In the genomic region with DNA sequence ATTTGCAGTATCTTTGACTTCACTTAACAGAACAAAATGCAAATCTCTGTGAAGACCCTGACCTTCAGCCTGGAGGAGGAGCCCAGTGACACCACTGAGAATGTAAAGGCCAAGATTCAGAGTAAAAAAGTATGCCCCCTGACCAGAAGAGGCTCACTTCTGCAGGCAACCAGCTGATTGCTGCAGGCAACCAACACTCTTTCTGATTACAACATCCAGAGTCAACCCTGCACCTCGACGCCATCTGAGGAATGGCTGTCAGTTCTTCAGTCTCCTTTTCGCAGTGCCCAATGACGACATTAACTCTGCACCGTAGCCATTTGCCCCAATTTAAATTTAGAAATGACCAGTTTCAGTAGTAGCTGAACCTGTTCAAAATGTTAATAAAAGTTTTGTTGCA, we compare ENCODE assay signal across 2 cellular contexts.
TF ChIP-seq lines count a peak whose summit lies in the region.

No MANE protein-coding gene starts in this region.

TF ChIP-seq in SK-N-SH, 30 proteins besides CTCF, POLR2A, EP300 and RAD21:
- TF ChIP-seq ELF1 (IDR thresholded peaks at IDR 0.05), result no peak

TF ChIP-seq in SK-N-SH treated with all-trans-retinoic acid at 6 μM for 48 hours, 23 proteins besides CTCF, POLR2A, EP300 and RAD21:
- no peak for TF ChIP-seq SNAI2 (CRISPR knock-in tag; IDR thresholded peaks at IDR 0.05)
- TF ChIP-seq, protein P1, sequence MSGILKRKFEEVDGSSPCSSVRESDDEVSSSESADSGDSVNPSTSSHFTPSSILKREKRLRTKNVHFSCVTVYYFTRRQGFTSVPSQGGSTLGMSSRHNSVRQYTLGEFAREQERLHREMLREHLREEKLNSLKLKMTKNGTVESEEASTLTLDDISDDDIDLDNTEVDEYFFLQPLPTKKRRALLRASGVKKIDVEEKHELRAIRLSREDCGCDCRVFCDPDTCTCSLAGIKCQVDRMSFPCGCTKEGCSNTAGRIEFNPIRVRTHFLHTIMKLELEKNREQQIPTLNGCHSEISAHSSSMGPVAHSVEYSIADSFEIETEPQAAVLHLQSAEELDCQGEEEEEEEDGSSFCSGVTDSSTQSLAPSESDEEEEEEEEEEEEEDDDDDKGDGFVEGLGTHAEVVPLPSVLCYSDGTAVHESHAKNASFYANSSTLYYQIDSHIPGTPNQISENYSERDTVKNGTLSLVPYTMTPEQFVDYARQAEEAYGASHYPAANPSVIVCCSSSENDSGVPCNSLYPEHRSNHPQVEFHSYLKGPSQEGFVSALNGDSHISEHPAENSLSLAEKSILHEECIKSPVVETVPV (CRISPR knock-in tag; IDR thresholded peaks at IDR 0.05), result no peak
- TF ChIP-seq, protein P2, sequence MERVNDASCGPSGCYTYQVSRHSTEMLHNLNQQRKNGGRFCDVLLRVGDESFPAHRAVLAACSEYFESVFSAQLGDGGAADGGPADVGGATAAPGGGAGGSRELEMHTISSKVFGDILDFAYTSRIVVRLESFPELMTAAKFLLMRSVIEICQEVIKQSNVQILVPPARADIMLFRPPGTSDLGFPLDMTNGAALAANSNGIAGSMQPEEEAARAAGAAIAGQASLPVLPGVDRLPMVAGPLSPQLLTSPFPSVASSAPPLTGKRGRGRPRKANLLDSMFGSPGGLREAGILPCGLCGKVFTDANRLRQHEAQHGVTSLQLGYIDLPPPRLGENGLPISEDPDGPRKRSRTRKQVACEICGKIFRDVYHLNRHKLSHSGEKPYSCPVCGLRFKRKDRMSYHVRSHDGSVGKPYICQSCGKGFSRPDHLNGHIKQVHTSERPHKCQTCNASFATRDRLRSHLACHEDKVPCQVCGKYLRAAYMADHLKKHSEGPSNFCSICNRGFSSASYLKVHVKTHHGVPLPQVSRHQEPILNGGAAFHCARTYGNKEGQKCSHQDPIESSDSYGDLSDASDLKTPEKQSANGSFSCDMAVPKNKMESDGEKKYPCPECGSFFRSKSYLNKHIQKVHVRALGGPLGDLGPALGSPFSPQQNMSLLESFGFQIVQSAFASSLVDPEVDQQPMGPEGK (CRISPR knock-in tag; IDR thresholded peaks at IDR 0.05; ENCODE audit: borderline replicate concordance), result no peak
- no peak for TF ChIP-seq TOX (CRISPR knock-in tag; IDR thresholded peaks at IDR 0.05; ENCODE audit: borderline replicate concordance)
- no peak for TF ChIP-seq GLIS3 (CRISPR knock-in tag; IDR thresholded peaks at IDR 0.05)
- TF ChIP-seq, protein P3, sequence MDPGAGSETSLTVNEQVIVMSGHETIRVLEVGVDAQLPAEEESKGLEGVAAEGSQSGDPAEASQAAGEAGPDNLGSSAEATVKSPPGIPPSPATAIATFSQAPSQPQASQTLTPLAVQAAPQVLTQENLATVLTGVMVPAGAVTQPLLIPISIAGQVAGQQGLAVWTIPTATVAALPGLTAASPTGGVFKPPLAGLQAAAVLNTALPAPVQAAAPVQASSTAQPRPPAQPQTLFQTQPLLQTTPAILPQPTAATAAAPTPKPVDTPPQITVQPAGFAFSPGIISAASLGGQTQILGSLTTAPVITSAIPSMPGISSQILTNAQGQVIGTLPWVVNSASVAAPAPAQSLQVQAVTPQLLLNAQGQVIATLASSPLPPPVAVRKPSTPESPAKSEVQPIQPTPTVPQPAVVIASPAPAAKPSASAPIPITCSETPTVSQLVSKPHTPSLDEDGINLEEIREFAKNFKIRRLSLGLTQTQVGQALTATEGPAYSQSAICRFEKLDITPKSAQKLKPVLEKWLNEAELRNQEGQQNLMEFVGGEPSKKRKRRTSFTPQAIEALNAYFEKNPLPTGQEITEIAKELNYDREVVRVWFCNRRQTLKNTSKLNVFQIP (CRISPR knock-in tag; IDR thresholded peaks at IDR 0.05; ENCODE audit: borderline replicate concordance, low read depth), result no peak
- TF ChIP-seq, protein P4, sequence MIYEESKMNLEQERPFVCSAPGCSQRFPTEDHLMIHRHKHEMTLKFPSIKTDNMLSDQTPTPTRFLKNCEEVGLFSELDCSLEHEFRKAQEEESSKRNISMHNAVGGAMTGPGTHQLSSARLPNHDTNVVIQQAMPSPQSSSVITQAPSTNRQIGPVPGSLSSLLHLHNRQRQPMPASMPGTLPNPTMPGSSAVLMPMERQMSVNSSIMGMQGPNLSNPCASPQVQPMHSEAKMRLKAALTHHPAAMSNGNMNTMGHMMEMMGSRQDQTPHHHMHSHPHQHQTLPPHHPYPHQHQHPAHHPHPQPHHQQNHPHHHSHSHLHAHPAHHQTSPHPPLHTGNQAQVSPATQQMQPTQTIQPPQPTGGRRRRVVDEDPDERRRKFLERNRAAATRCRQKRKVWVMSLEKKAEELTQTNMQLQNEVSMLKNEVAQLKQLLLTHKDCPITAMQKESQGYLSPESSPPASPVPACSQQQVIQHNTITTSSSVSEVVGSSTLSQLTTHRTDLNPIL (CRISPR knock-in tag; IDR thresholded peaks at IDR 0.05; ENCODE audit: low read depth), result no peak
- TF ChIP-seq ESRRG (CRISPR knock-in tag; IDR thresholded peaks at IDR 0.05), result no peak
- TF ChIP-seq BACH2 (CRISPR knock-in tag; IDR thresholded peaks at IDR 0.05; ENCODE audit: borderline replicate concordance), result no peak
- no peak for TF ChIP-seq PPARA (CRISPR knock-in tag; IDR thresholded peaks at IDR 0.05; ENCODE audit: borderline replicate concordance)
- TF ChIP-seq, protein P5, sequence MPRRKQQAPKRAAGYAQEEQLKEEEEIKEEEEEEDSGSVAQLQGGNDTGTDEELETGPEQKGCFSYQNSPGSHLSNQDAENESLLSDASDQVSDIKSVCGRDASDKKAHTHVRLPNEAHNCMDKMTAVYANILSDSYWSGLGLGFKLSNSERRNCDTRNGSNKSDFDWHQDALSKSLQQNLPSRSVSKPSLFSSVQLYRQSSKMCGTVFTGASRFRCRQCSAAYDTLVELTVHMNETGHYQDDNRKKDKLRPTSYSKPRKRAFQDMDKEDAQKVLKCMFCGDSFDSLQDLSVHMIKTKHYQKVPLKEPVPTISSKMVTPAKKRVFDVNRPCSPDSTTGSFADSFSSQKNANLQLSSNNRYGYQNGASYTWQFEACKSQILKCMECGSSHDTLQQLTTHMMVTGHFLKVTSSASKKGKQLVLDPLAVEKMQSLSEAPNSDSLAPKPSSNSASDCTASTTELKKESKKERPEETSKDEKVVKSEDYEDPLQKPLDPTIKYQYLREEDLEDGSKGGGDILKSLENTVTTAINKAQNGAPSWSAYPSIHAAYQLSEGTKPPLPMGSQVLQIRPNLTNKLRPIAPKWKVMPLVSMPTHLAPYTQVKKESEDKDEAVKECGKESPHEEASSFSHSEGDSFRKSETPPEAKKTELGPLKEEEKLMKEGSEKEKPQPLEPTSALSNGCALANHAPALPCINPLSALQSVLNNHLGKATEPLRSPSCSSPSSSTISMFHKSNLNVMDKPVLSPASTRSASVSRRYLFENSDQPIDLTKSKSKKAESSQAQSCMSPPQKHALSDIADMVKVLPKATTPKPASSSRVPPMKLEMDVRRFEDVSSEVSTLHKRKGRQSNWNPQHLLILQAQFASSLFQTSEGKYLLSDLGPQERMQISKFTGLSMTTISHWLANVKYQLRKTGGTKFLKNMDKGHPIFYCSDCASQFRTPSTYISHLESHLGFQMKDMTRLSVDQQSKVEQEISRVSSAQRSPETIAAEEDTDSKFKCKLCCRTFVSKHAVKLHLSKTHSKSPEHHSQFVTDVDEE (CRISPR knock-in tag; IDR thresholded peaks at IDR 0.05), result no peak
- TF ChIP-seq ISL1 (CRISPR knock-in tag; IDR thresholded peaks at IDR 0.05), result no peak
- no peak for TF ChIP-seq OSR1 (CRISPR knock-in tag; IDR thresholded peaks at IDR 0.05)
- no peak for TF ChIP-seq ZNF70 (CRISPR knock-in tag; IDR thresholded peaks at IDR 0.05)
- no peak for TF ChIP-seq ARNTL (CRISPR knock-in tag; IDR thresholded peaks at IDR 0.05; ENCODE audit: borderline replicate concordance, low read depth)
- TF ChIP-seq ZFP3 (CRISPR knock-in tag; IDR thresholded peaks at IDR 0.05), result no peak
- no peak for TF ChIP-seq ZC3H10 (CRISPR knock-in tag; IDR thresholded peaks at IDR 0.05)
- no peak for TF ChIP-seq CSDC2 (CRISPR knock-in tag; IDR thresholded peaks at IDR 0.05)
TF ChIP-seq in SK-N-SH treated with all-trans-retinoic acid at 6 μM for 48 hours: peak in this region for 0.
